28 cellular contexts compared by ENCODE assay signal in genomic region chr5:54725391-54726280, GRCh38.
DNase-seq lines count a peak whose midpoint lies in the region; ATAC-seq, FAIRE-seq and TF ChIP-seq lines count a peak whose summit lies in the region.
"Had no signal": no experiment of that assay in that cellular context is flagged by ENCODE, and none has a peak within 500 bp of the region (broad histone marks: within the 10 kb centered on the region; RNA-seq: fewer than 3 reads in every experiment).

No MANE protein-coding gene starts in this region.

- DNase-seq in GM23248 (peak; percentile 52), astrocyte (ENCODE audit: low read depth) (peak; percentile 61), fibroblast of peridontal ligament (ENCODE audit: extremely low read depth) (peak; percentile 33), NCI-H774 (lab: John Stamatoyannopoulos, UW) (no peak), NCI-H526 treated with DMSO at 0.1 percent for 48 hours (lab: John Stamatoyannopoulos, UW) (no peak), RPMI8226 (no peak)
- DNase-seq: activated B cell treated with CpG ODN at 0.5 μM for 24 hours; activated CD4-positive, alpha-beta T cell treated with anti-CD3 and anti-CD28 coated beads, Interleukin-2, amount 50 U/mL, for 48 hours; activated gamma-delta T cell; activated naive CD8-positive, alpha-beta T cell treated with anti-CD3 and anti-CD28 coated beads, Interleukin-2, amount 50 U/mL, for 24 hours; CD8-positive, alpha-beta memory T cell; DMS79 treated with DMSO at 0.1 percent for 48 hours; hypothalamus; MG63; NCI-H1436; NCI-H2171; NCI-H526; stimulated activated CD4-positive, alpha-beta T cell treated with anti-CD3 and anti-CD28 coated beads, Interleukin-4, amount 100 ng/mL, for 1 hour; stimulated activated naive CD4-positive, alpha-beta T cell; testis had no signal

- peaks cover 9% of the 10 kb centered on the region; the same call in 1 of the 2 replicates for H3F3A ChIP-seq in GM23248 (ENCODE audit: insufficient read depth)

- no peak overlapping the region for H3K4me2 ChIP-seq in GM23248 (ENCODE audit: unreplicated experiment)
- H3K4me2 ChIP-seq in astrocyte (ENCODE audit: low read length): peak overlapping the region; percentile 21

- peak overlapping the region; percentile 28; the same call in 1 of the 2 replicates for H2AFZ ChIP-seq in GM23248
- no peak overlapping the region for H2AFZ ChIP-seq in astrocyte (ENCODE audit: low read depth, low read length)

- H3K4me3 ChIP-seq in GM23248 (no peak overlapping the region), astrocyte (ENCODE audit: insufficient read depth, low read depth, low read length) (no peak overlapping the region)
- H3K4me3 ChIP-seq: cardiac muscle cell, lung, MG63, testis, vagina had no signal

- peaks cover 4% of the 10 kb centered on the region for H3K27me3 Mint-ChIP-seq in astrocyte (ENCODE audit: low read depth, unreplicated experiment)
- H3K27me3 Mint-ChIP-seq: activated B cell treated with CpG ODN at 0.5 μM for 24 hours; activated naive CD8-positive, alpha-beta T cell treated with anti-CD3 and anti-CD28 coated beads, Interleukin-2, amount 50 U/mL, for 24 hours; IgD-negative memory B cell had no signal

- TF ChIP-seq CTCF in astrocyte (IDR thresholded peaks at IDR 0.05; ENCODE audit: insufficient read depth, low read depth, low read length): no peak

- peaks cover 11% of the 10 kb centered on the region for H3K4me1 Mint-ChIP-seq in astrocyte (ENCODE audit: low read depth, unreplicated experiment)

- H3K36me3 ChIP-seq in GM23248 (ENCODE audit: low read depth) (no peaks in the 10 kb centered on the region), astrocyte (ENCODE audit: insufficient read depth, low read length) (no peaks in the 10 kb centered on the region)
- H3K36me3 ChIP-seq: cardiac muscle cell, MG63, vagina had no signal

- H3K27me3 ChIP-seq in GM23248 (replicated peaks; ENCODE audit: insufficient read depth) (no peaks in the 10 kb centered on the region), astrocyte (ENCODE audit: insufficient read depth, low read length) (no peaks in the 10 kb centered on the region)
- H3K27me3 ChIP-seq: cardiac muscle cell, MG63, testis, vagina had no signal

- H3K9me2 ChIP-seq in GM23248 (ENCODE audit: insufficient read depth): no peaks in the 10 kb centered on the region

- ATAC-seq in HG03342 (IDR thresholded peaks at IDR 0.05; ENCODE audit: unreplicated experiment): no peak
- ATAC-seq: activated naive CD8-positive, alpha-beta T cell treated with anti-CD3 and anti-CD28 coated beads, Interleukin-2, amount 50 U/mL, for 24 hours had no signal

- H3K79me2 ChIP-seq in GM23248 (ENCODE audit: insufficient read depth) (no peaks in the 10 kb centered on the region), astrocyte (ENCODE audit: insufficient read depth, low read length) (no peaks in the 10 kb centered on the region)

- no peak for FAIRE-seq in astrocyte (lab: Jason Lieb, UNC)
- FAIRE-seq: frontal cortex, H54, keratinocyte had no signal

- H3K27ac Mint-ChIP-seq in astrocyte (ENCODE audit: unreplicated experiment): peak overlapping the region; percentile 81
- H3K27ac Mint-ChIP-seq: activated B cell treated with CpG ODN at 0.5 μM for 24 hours; activated naive CD8-positive, alpha-beta T cell treated with anti-CD3 and anti-CD28 coated beads, Interleukin-2, amount 50 U/mL, for 24 hours; IgD-negative memory B cell had no signal

- H3K4me3 Mint-ChIP-seq in astrocyte (ENCODE audit: unreplicated experiment): no peak overlapping the region
- H3K4me3 Mint-ChIP-seq: activated B cell treated with CpG ODN at 0.5 μM for 24 hours; activated naive CD8-positive, alpha-beta T cell treated with anti-CD3 and anti-CD28 coated beads, Interleukin-2, amount 50 U/mL, for 24 hours; CD8-positive, alpha-beta memory T cell; IgD-negative memory B cell had no signal

- H3K36me3 Mint-ChIP-seq in astrocyte (ENCODE audit: low read depth, unreplicated experiment): no peaks in the 10 kb centered on the region

- H3K9me3 Mint-ChIP-seq in astrocyte (ENCODE audit: unreplicated experiment): peaks cover 1% of the 10 kb centered on the region

- H4K20me1 ChIP-seq in GM23248 (ENCODE audit: insufficient read depth) (no peaks in the 10 kb centered on the region), astrocyte (ENCODE audit: insufficient read depth, low read length) (no peaks in the 10 kb centered on the region)

- H3K27ac ChIP-seq in GM23248 (no peak overlapping the region), astrocyte (ENCODE audit: low read depth, low read length) (no peak overlapping the region)
- H3K27ac ChIP-seq: cardiac muscle cell, testis, vagina had no signal

- no peaks in the 10 kb centered on the region for H3K9me3 ChIP-seq in GM23248 (ENCODE audit: low read depth)
- no peaks in the 10 kb centered on the region for H3K9me3 ChIP-seq in astrocyte (ENCODE audit: insufficient read depth, low read depth, low read length)
- H3K9me3 ChIP-seq: MG63, testis, vagina had no signal

- peaks cover 19% of the 10 kb centered on the region for H3K4me1 ChIP-seq in GM23248 (ENCODE audit: insufficient read depth)
- H3K4me1 ChIP-seq in astrocyte (ENCODE audit: insufficient read depth, low read length): peaks cover 6% of the 10 kb centered on the region
- H3K4me1 ChIP-seq: testis, vagina had no signal

- in situ Hi-C loops in GM23248 (cut with MboI): no loop called here

- WGBS in GM23248 (ENCODE audit: low coverage in 1 of 2, low lambda C conversion rate in 2 of 2, missing lambda C conversion rate in 2 of 2), 2 experiments: 83 to 89% methylated on average over 2 of the region's 2 CpGs

- H3K9ac ChIP-seq in GM23248 (no peak overlapping the region), astrocyte (ENCODE audit: low read length) (no peak overlapping the region)

Comparison
In these comparisons a context has a peak if more than half of its experiments do, and no peak if none do; other contexts are left out.
1. DNase-seq: peak in GM23248 (single experiment), astrocyte (single experiment) and fibroblast of peridontal ligament (single experiment); none in NCI-H774 (single experiment), NCI-H526 treated with DMSO at 0.1 percent for 48 hours (single experiment) and RPMI8226 (single experiment).